Comparison of ENCODE assay signal across 8 cellular contexts in genomic region chr19:2474232-2475017, GRCh38. TPM values are rescaled to one million over a fixed set of nuclear protein-coding genes. Genes with fewer than 3 reads are reported as not detected.
DNase-seq lines count a peak whose midpoint lies in the region; ATAC-seq and TF ChIP-seq lines count a peak whose summit lies in the region.

No MANE protein-coding gene starts in this region.

- H3K27me3 Mint-ChIP-seq in stimulated activated naive CD8-positive, alpha-beta T cell treated with anti-CD3 and anti-CD28 coated beads, Interleukin-15, Interleukin-2, amounts not matched to agents 100 ng/mL and 50 ng/mL, for 24 hours, result no peaks in the 10 kb centered on the region

- no TSS peak for BruUV-seq in IMR-90 (replicated peaks; lab: Mats Ljungman, UMichigan)

- H3K4me1 Mint-ChIP-seq in stimulated activated naive CD8-positive, alpha-beta T cell treated with anti-CD3 and anti-CD28 coated beads, Interleukin-15, Interleukin-2, amounts not matched to agents 100 ng/mL and 50 ng/mL, for 24 hours (ENCODE audit: low read depth), result peaks cover 29% of the 10 kb centered on the region

- peaks cover 26% of the 10 kb centered on the region for H3K36me3 Mint-ChIP-seq in stimulated activated naive CD8-positive, alpha-beta T cell treated with anti-CD3 and anti-CD28 coated beads, Interleukin-15, Interleukin-2, amounts not matched to agents 100 ng/mL and 50 ng/mL, for 24 hours (ENCODE audit: low read depth)

- H3K14ac ChIP-seq in IMR-90 (replicated peaks; ENCODE audit: low read depth, low read length), result peak overlapping the region; percentile 50

- no peak; the same call in 1 of the 2 replicates for TF ChIP-seq POLR2A in IMR-90 (IDR thresholded peaks at IDR 0.05; ENCODE audit: low read depth, low read length)

- peak overlapping the region; percentile 74 for H2BK120ac ChIP-seq in IMR-90 (ENCODE audit: low read depth, low read length)

- H3K79me1 ChIP-seq in IMR-90 (ENCODE audit: low read depth in 1 of 2, low read length in 2 of 2), result peaks cover 0 to 16% of the 10 kb centered on the region in 2 experiments; a peak in 1 of 4 replicates

- peak overlapping the region; percentile 65 for H3K4me3 ChIP-seq in AG09309 (ENCODE audit: control insufficient read depth, low read depth, low read length)
- H3K4me3 ChIP-seq in IMR-90 (ENCODE audit: insufficient read depth, low read depth, low read length), result peak overlapping the region; percentile 41
- peak overlapping the region; percentile 72 for H3K4me3 ChIP-seq in neural cell (ENCODE audit: low read length)

- CTCF ChIA-PET in IMR-90 (lab: Yijun Ruan, JAX), result interaction anchor here (1.0 to 1.5 kb wide), 2 partner anchors 105 to 137 kb away, joined by 3 to 13 read pairs; no protein-coding TSS in a partner anchor
- CTCF ChIA-PET in RWPE1 (lab: Yijun Ruan, JAX), result interaction anchor here (0.6 to 3.7 kb wide), 7 partner anchors 21 to 163 kb away, joined by 3 to 25 read pairs (median 4); no protein-coding TSS in a partner anchor

- H2BK15ac ChIP-seq in IMR-90 (ENCODE audit: low read depth, low read length), result no peak overlapping the region

- no peak overlapping the region for H4K5ac ChIP-seq in IMR-90 (ENCODE audit: low read depth, low read length)

- intact Hi-C loops in IMR-90 (cut with micrococcal nuclease), result loop anchor here (1.0 to 10.0 kb wide), 4 partner anchors 105 to 270 kb away; partner anchors contain the start of gene SLC39A3

- H4K91ac ChIP-seq in IMR-90 (ENCODE audit: insufficient read depth, low read depth, low read length), result peak overlapping the region; percentile 56; the same call in 1 of the 2 replicates

- H4K20me1 ChIP-seq in IMR-90 (ENCODE audit: insufficient read depth, low read length) (peaks cover 36% of the 10 kb centered on the region), neural cell (ENCODE audit: insufficient read depth) (no peaks in the 10 kb centered on the region)

- H3K9me1 ChIP-seq in IMR-90 (ENCODE audit: insufficient read depth, low read length), result 0 out of 2 replicates have a peak, but pooled peaks cover under 1% of the 10 kb centered on the region

- TF ChIP-seq CTCF in AG09309 (IDR thresholded peaks at IDR 0.05; ENCODE audit: control insufficient read depth, insufficient read depth, low read depth, low read length, missing control alignments) (peak; percentile 83), IMR-90 (conservative IDR thresholded peaks at IDR 0.05; ENCODE audit: low read depth, low read length) (peak; percentile 99), RWPE1 (conservative IDR thresholded peaks at IDR 0.05; ENCODE audit: low read depth) (peak; percentile 93), neural cell (IDR thresholded peaks at IDR 0.05; ENCODE audit: poor library complexity, severe bottlenecking) (peak; percentile 97)

- peaks cover 7% of the 10 kb centered on the region for H3K4me1 ChIP-seq in IMR-90 (ENCODE audit: control insufficient read depth, insufficient read depth, low read length)

- H3K36me3 ChIP-seq in IMR-90 (ENCODE audit: control insufficient read depth, insufficient read depth, low read length), result peaks cover 4% of the 10 kb centered on the region; the same call in 1 of the 2 replicates
- H3K36me3 ChIP-seq in neural cell (ENCODE audit: insufficient read depth, low read length), result no peaks in the 10 kb centered on the region

- no peaks in the 10 kb centered on the region for H3K9me2 ChIP-seq in neural cell (ENCODE audit: insufficient read depth, low read length)

- H3K9ac ChIP-seq in IMR-90 (ENCODE audit: low read depth, low read length) (peak overlapping the region; percentile 7; the same call in 1 of the 2 replicates), neural cell (ENCODE audit: low read length) (no peak overlapping the region)

- H3K27me3 ChIP-seq in IMR-90 (ENCODE audit: control insufficient read depth, insufficient read depth, low read length) (no peaks in the 10 kb centered on the region), neural cell (ENCODE audit: insufficient read depth, low read depth, low read length) (peaks cover 45% of the 10 kb centered on the region)

- no peak for TF ChIP-seq EP300 in neural cell (conservative IDR thresholded peaks at IDR 0.05; ENCODE audit: poor library complexity, severe bottlenecking)

- TF ChIP-seq RAD21 in IMR-90 (IDR thresholded peaks at IDR 0.05; ENCODE audit: low read length) (peak; percentile 98), neural cell (conservative IDR thresholded peaks at IDR 0.05) (peak; percentile 95)

- H2AK9ac ChIP-seq in IMR-90 (replicated peaks; ENCODE audit: low read depth, low read length, poor library complexity), result peak overlapping the region; percentile 53

- 0% methylated on average over 29 of the region's 60 CpGs; no CpG with 5 or more reads in 1 of the 2 experiments for WGBS in IMR-90 (ENCODE audit: extremely low coverage in 2 of 2, insufficient read length in 1 of 2), 2 experiments

- H2AFZ ChIP-seq in IMR-90 (replicated peaks; ENCODE audit: low read length, poor library complexity), result peak overlapping the region; percentile 88
- no peak overlapping the region for H2AFZ ChIP-seq in neural cell (ENCODE audit: low read depth, low read length)

- H2BK5ac ChIP-seq in IMR-90 (ENCODE audit: low read depth, low read length, poor library complexity, severe bottlenecking), result peak overlapping the region; percentile 25

- no peak for DNase-seq in AG09309 (ENCODE audit: low read depth)
- peak; percentile 87 for DNase-seq in IMR-90
- peak; percentile 83 for DNase-seq in RWPE1 (ENCODE audit: low spot score)
- DNase-seq in activated effector memory CD4-positive, alpha-beta T cell treated with Interleukin-2 at 50 U/mL for 16 hours, result peak; percentile 77
- peak; percentile 69 for DNase-seq in fibroblast of the conjunctiva (ENCODE audit: low read depth)

- H3K27ac ChIP-seq in IMR-90 (ENCODE audit: insufficient read depth, low read length) (peak overlapping the region; percentile 25; the same call in 1 of the 2 replicates), RWPE1 (peak overlapping the region; percentile 98), neural cell (ENCODE audit: low read length) (no peak overlapping the region)

- H3K79me2 ChIP-seq in neural cell (replicated peaks; ENCODE audit: insufficient read depth, low read length), result no peaks in the 10 kb centered on the region

- H2BK20ac ChIP-seq in IMR-90 (ENCODE audit: low read depth, low read length), result peak overlapping the region; percentile 55; the same call in 1 of the 2 replicates

- H3F3A ChIP-seq in neural cell (ENCODE audit: insufficient read depth, low read length, poor library complexity, severe bottlenecking), result no peaks in the 10 kb centered on the region

- no peak overlapping the region for H3K18ac ChIP-seq in IMR-90 (ENCODE audit: low read depth, low read length)

- H3K9me3 ChIP-seq in IMR-90 (ENCODE audit: control insufficient read depth, insufficient read depth, low read length) (no peaks in the 10 kb centered on the region), neural cell (ENCODE audit: low read length) (no peaks in the 10 kb centered on the region)

- peak overlapping the region; percentile 89 for H3K27ac Mint-ChIP-seq in stimulated activated naive CD8-positive, alpha-beta T cell treated with anti-CD3 and anti-CD28 coated beads, Interleukin-15, Interleukin-2, amounts not matched to agents 100 ng/mL and 50 ng/mL, for 24 hours

- H3K9me3 Mint-ChIP-seq in stimulated activated naive CD8-positive, alpha-beta T cell treated with anti-CD3 and anti-CD28 coated beads, Interleukin-15, Interleukin-2, amounts not matched to agents 100 ng/mL and 50 ng/mL, for 24 hours, result no peaks in the 10 kb centered on the region

- H3K23ac ChIP-seq in IMR-90 (ENCODE audit: low read depth, low read length), result peak overlapping the region; percentile 54; the same call in 1 of the 2 replicates

- peak overlapping the region; percentile 90 for H3K4me2 ChIP-seq in IMR-90 (ENCODE audit: low read depth, low read length)
- H3K4me2 ChIP-seq in neural cell (ENCODE audit: low read length), result no peak overlapping the region

- POLR2A ChIA-PET in IMR-90 (lab: Charles Lee; ENCODE audit: unreplicated experiment), result no interaction called here
- POLR2A ChIA-PET in RWPE1 (lab: Yijun Ruan, JAX; ENCODE audit: low non-redundant PET), result no interaction called here

- ATAC-seq in GM19043 (IDR thresholded peaks at IDR 0.05; ENCODE audit: low read depth, unreplicated experiment), result peak; percentile 35
- ATAC-seq in IMR-90 (ENCODE audit: low read depth), result peak; percentile 46

- peak overlapping the region; percentile 62; the same call in 1 of the 2 replicates for H2AK5ac ChIP-seq in IMR-90 (ENCODE audit: low read depth, low read length)

- H3K4me3 Mint-ChIP-seq in stimulated activated naive CD8-positive, alpha-beta T cell treated with anti-CD3 and anti-CD28 coated beads, Interleukin-15, Interleukin-2, amounts not matched to agents 100 ng/mL and 50 ng/mL, for 24 hours, result peak overlapping the region; percentile 98

- H3K56ac ChIP-seq in IMR-90 (ENCODE audit: extremely low read depth, insufficient read depth, low read length), result no peak overlapping the region

- dilution Hi-C loops in IMR-90 (cut with HindIII; ENCODE audit: low sequenced_read_pairs, unreplicated experiment), result no loop called here

- in situ Hi-C loops in IMR-90 (cut with MboI; ENCODE audit: low sequenced_read_pairs), result loop anchor here (5.0 kb wide), 2 partner anchors 63 to 138 kb away; no protein-coding TSS in a partner anchor

- peak overlapping the region; percentile 72 for H3K4ac ChIP-seq in IMR-90 (ENCODE audit: low read depth, low read length)

- peak overlapping the region in 1 of 2 experiments; percentile 24; a peak in 1 of 4 replicates for H4K8ac ChIP-seq in IMR-90 (ENCODE audit: low read depth in 2 of 2, low read length in 2 of 2)

TF ChIP-seq in IMR-90, 13 proteins besides CTCF, POLR2A, EP300 and RAD21 (continues in another document):
- TF ChIP-seq RFX5 (IDR thresholded peaks at IDR 0.05; ENCODE audit: low read depth, low read length), result 0 out of 2 replicates have a peak, but pooled peaks have one; percentile 10

TF ChIP-seq in neural cell, 6 proteins besides CTCF, POLR2A, EP300 and RAD21 (continues in another document):
- peak; percentile 98 for TF ChIP-seq SMC3 (conservative IDR thresholded peaks at IDR 0.05; ENCODE audit: poor library complexity)

RNA-seq across cellular contexts. Expression of gene GADD45B, which starts 1.5 kb away (rescaled TPM):
- 28.1 and 30.1 TPM in 2 replicates for total RNA-seq in IMR-90 (2012; rRNA removed)
- polyA plus RNA-seq in IMR-90 (2012; rRNA removed), result 84.0 and 106 TPM in 2 replicates
- 70.3 and 87.0 TPM in 2 replicates for polyA plus RNA-seq in IMR-90 (2012; cell fraction: cytosol; rRNA removed)
- 301 and 400 TPM in 2 replicates for polyA plus RNA-seq in IMR-90 (2012; cell fraction: nucleus; rRNA removed; ENCODE audit: low replicate concordance)
- polyA plus RNA-seq in neural cell, result 0.44 TPM in 1 of 2 replicates, not detected in the other
- polyA minus RNA-seq in neural cell, result 1.9 and 2.2 TPM in 2 replicates

RNA-seq across cellular contexts. Expression of gene LMNB2, which starts 17.7 kb away (rescaled TPM):
- 104 and 108 TPM in 2 replicates for total RNA-seq in IMR-90 (2012; rRNA removed)
- polyA plus RNA-seq in IMR-90 (2012; rRNA removed) (106 and 117 TPM in 2 replicates), neural cell (44.1 and 48.8 TPM in 2 replicates)
- 57.0 and 66.3 TPM in 2 replicates for polyA plus RNA-seq in IMR-90 (2012; cell fraction: cytosol; rRNA removed)
- polyA plus RNA-seq in IMR-90 (2012; cell fraction: nucleus; rRNA removed; ENCODE audit: low replicate concordance), result 88.6 and 109 TPM in 2 replicates
- 57.9 and 71.6 TPM in 2 replicates for polyA minus RNA-seq in neural cell

RNA-seq across cellular contexts. Expression of gene TIMM13, which starts 47.0 kb away (rescaled TPM):
- 21.0 and 29.2 TPM in 2 replicates for total RNA-seq in IMR-90 (2012; rRNA removed)
- polyA plus RNA-seq in IMR-90 (2012; rRNA removed) (62.3 and 93.7 TPM in 2 replicates), neural cell (61.0 and 73.0 TPM in 2 replicates)
- polyA plus RNA-seq in IMR-90 (2012; cell fraction: cytosol; rRNA removed), result 73.2 and 85.8 TPM in 2 replicates
- polyA plus RNA-seq in IMR-90 (2012; cell fraction: nucleus; rRNA removed; ENCODE audit: low replicate concordance), result 30.1 and 56.4 TPM in 2 replicates
- 20.7 and 25.3 TPM in 2 replicates for polyA minus RNA-seq in neural cell

Comparison
In these comparisons a context has a peak if more than half of its experiments do, and no peak if none do; other contexts are left out.
1. RNA of gene GADD45B, which starts 1.5 kb away (polyA plus RNA-seq): 70.3 to 400 TPM in IMR-90; 0.44 TPM in neural cell; every median in the first group is over 10 times any median in the second.
2. Peak in every context shown above with its lines, with median percentiles within 50 percentile points of each other: H3K4me3 ChIP-seq and CTCF ChIP-seq.